ENCODE assay signal across 2 cellular contexts in genomic region chr10:64076322-64076940, GRCh38.
TF ChIP-seq lines count a peak whose summit lies in the region.

No MANE protein-coding gene starts in this region.

TF ChIP-seq in HepG2, 621 proteins besides CTCF, POLR2A, EP300 and RAD21:
- 0 out of 2 replicates have a peak, but pooled peaks have one; percentile 32 for TF ChIP-seq ARID2 (CRISPR knock-in tag; IDR thresholded peaks at IDR 0.05; ENCODE audit: borderline replicate concordance)
- TF ChIP-seq ZNF639 (CRISPR knock-in tag; conservative IDR thresholded peaks at IDR 0.05): no peak
- peak; percentile 52; the same call in 1 of the 2 replicates for TF ChIP-seq FOXA3 (CRISPR knock-in tag; IDR thresholded peaks at IDR 0.05)
- TF ChIP-seq LCORL (IDR thresholded peaks at IDR 0.05): no peak
- TF ChIP-seq LCORL (CRISPR knock-in tag; IDR thresholded peaks at IDR 0.05): no peak
- no peak for TF ChIP-seq FOXA1 (IDR thresholded peaks at IDR 0.05)
- 0 out of 2 replicates have a peak, but pooled peaks have one; percentile 12 for TF ChIP-seq FOXA1 (CRISPR knock-in tag; IDR thresholded peaks at IDR 0.05)
- TF ChIP-seq SOX13 (IDR thresholded peaks at IDR 0.05): no peak
- TF ChIP-seq SOX13 (CRISPR knock-in tag; conservative IDR thresholded peaks at IDR 0.05 in 1 of 2, IDR thresholded peaks at IDR 0.05 in 1 of 2): 0 out of 4 replicates have a peak, but pooled peaks of 1 of the 2 experiments have one; percentile 9
- peak; percentile 70; the same call in 1 of the 2 replicates for TF ChIP-seq TFAP4 (IDR thresholded peaks at IDR 0.05; ENCODE audit: borderline replicate concordance, low read depth)

TF ChIP-seq in H1, 55 proteins besides CTCF, POLR2A, EP300 and RAD21:
- no peak for TF ChIP-seq CBX5 (IDR thresholded peaks at IDR 0.05; ENCODE audit: low read depth, low read length)
- no peak for TF ChIP-seq POU5F1 (IDR thresholded peaks at IDR 0.05; ENCODE audit: low read depth, low read length)
- TF ChIP-seq, protein P1, sequence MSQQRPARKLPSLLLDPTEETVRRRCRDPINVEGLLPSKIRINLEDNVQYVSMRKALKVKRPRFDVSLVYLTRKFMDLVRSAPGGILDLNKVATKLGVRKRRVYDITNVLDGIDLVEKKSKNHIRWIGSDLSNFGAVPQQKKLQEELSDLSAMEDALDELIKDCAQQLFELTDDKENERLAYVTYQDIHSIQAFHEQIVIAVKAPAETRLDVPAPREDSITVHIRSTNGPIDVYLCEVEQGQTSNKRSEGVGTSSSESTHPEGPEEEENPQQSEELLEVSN (IDR thresholded peaks at IDR 0.05): no peak
- TF ChIP-seq MAFK (IDR thresholded peaks at IDR 0.05; ENCODE audit: low read depth, low read length): no peak
TF ChIP-seq in H1: peak in this region for 0.
